In the genomic region with DNA sequence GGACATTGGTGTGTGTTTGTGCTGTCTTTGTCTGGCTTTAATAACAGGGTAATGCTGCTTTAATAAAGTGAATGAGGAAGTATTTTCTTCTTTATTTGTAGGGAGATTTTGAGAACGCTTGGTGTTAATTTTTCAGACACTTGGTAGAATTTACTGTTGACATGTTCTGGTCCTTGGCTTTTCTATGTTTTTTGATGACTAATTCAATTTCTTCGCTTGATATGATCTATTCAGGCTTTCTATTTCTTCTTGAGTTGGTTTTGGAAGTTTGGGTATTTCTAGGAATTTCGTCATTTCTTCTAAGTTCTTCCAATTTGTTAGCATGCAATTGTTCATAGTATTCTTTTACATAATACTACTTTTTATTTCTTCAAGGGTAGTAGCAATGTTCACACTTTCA, we compare ENCODE assay signal across 4 cellular contexts.
TF ChIP-seq lines count a peak whose summit lies in the region.

No MANE protein-coding gene starts in this region.

TF ChIP-seq in HepG2, 621 proteins besides CTCF, POLR2A, EP300 and RAD21:
- TF ChIP-seq ZBTB42 (CRISPR knock-in tag; IDR thresholded peaks at IDR 0.05) (no peak), MAFF (IDR thresholded peaks at IDR 0.05; ENCODE audit: low read depth, low read length) (peak; percentile 79), MAFK (conservative IDR thresholded peaks at IDR 0.05 in 1 of 2, IDR thresholded peaks at IDR 0.05 in 1 of 2; ENCODE audit: low read length in 2 of 2) (peak; percentile 87 to 91)

TF ChIP-seq in A549, 52 proteins besides CTCF, POLR2A, EP300 and RAD21:
- TF ChIP-seq MAFK (IDR thresholded peaks at IDR 0.05; ENCODE audit: partially characterized antibody) (peak; percentile 52), CEBPB (IDR thresholded peaks at IDR 0.05) (no peak)

TF ChIP-seq in IMR-90, 13 proteins besides CTCF, POLR2A, EP300 and RAD21:
- TF ChIP-seq CEBPB (IDR thresholded peaks at IDR 0.05; ENCODE audit: low read depth, low read length) (no peak), BHLHE40 (IDR thresholded peaks at IDR 0.05; ENCODE audit: low read depth, low read length) (no peak), MAFK (IDR thresholded peaks at IDR 0.05; ENCODE audit: low read depth, low read length) (0 out of 2 replicates have a peak, but pooled peaks have one; percentile 9)
TF ChIP-seq in IMR-90: peak in this region for 1.

TF ChIP-seq in K562, 482 proteins besides CTCF, POLR2A, EP300 and RAD21:
- TF ChIP-seq ZNF316 (IDR thresholded peaks at IDR 0.05) (peak; percentile 65), MYC (IDR thresholded peaks at IDR 0.05; ENCODE audit: low read depth, low read length) (no peak), MYC (CRISPR knock-in tag; IDR thresholded peaks at IDR 0.05; ENCODE audit: borderline replicate concordance, low read depth) (no peak), C11orf30 (IDR thresholded peaks at IDR 0.05; ENCODE audit: low read depth) (peak; percentile 43; the same call in 1 of the 2 replicates), NFATC3 (IDR thresholded peaks at IDR 0.05) (no peak), CEBPG (CRISPR knock-in tag; IDR thresholded peaks at IDR 0.05) (no peak), CEBPG (tag; conservative IDR thresholded peaks at IDR 0.05 in 1 of 2, IDR thresholded peaks at IDR 0.05 in 1 of 2) (0 out of 4 replicates have a peak, but pooled peaks of 1 of the 2 experiments have one; percentile 29), TCFL5 (CRISPR knock-in tag; conservative IDR thresholded peaks at IDR 0.05) (no peak)
